ENCODE assay signal across 16 cellular contexts in the genomic region with DNA sequence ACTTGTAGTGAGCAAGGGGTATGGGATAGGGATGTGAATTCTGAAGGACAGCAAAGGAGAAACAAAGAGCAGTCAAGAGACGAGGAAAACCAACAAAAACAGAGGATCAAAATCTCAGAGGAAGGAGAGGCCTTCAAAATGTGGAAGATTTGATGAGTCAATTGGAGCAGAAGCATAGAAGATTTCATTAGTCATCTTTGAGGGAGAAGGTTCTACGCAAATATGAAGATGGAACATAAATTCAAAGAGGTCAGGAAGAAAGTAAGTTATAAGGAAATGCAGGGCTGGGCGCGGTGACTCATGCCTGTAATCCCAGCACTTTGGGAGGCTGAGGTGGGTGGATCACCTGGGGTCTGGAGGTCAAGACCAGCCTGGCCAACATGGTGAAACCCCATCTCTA. TPM values are rescaled to one million over a fixed set of nuclear protein-coding genes. Genes with fewer than 3 reads are reported as not detected.
DNase-seq lines count a peak whose midpoint lies in the region; ATAC-seq, FAIRE-seq and TF ChIP-seq lines count a peak whose summit lies in the region.
"Had no signal": no experiment of that assay in that cellular context is flagged by ENCODE, and none has a peak within 500 bp of the region (broad histone marks: within the 10 kb centered on the region; RNA-seq: fewer than 3 reads in every experiment).

No MANE protein-coding gene starts in this region.

- H3K9me3 ChIP-seq in astrocyte (ENCODE audit: insufficient read depth, low read depth, low read length), result no peaks in the 10 kb centered on the region
- no peaks in the 10 kb centered on the region for H3K9me3 ChIP-seq in right cardiac atrium (ENCODE audit: control insufficient read depth, low read length)
- no peaks in the 10 kb centered on the region for H3K9me3 ChIP-seq in psoas muscle
- H3K9me3 ChIP-seq: BE2C had no signal

- TF ChIP-seq CTCF in astrocyte (IDR thresholded peaks at IDR 0.05; ENCODE audit: insufficient read depth, low read depth, low read length) (no peak), fibroblast of pulmonary artery (IDR thresholded peaks at IDR 0.05; ENCODE audit: low read length, missing control alignments) (no peak), psoas muscle (IDR thresholded peaks at IDR 0.05) (no peak)

- H3K9me3 Mint-ChIP-seq in astrocyte (ENCODE audit: unreplicated experiment), result no peaks in the 10 kb centered on the region
- H3K9me3 Mint-ChIP-seq: CD4-positive, alpha-beta memory T cell had no signal

- no peak overlapping the region for H3K4me2 ChIP-seq in astrocyte (ENCODE audit: low read length)

- no peak overlapping the region for H2AFZ ChIP-seq in astrocyte (ENCODE audit: low read depth, low read length)

- H3K4me3 ChIP-seq in astrocyte (ENCODE audit: insufficient read depth, low read depth, low read length), result no peak overlapping the region
- H3K4me3 ChIP-seq in fibroblast of pulmonary artery (replicated peaks; ENCODE audit: low read depth, low read length), result no peak overlapping the region
- H3K4me3 ChIP-seq in right cardiac atrium (ENCODE audit: low read length), result no peak overlapping the region
- H3K4me3 ChIP-seq in psoas muscle, result no peak overlapping the region

- H3K27ac ChIP-seq in astrocyte (ENCODE audit: low read depth, low read length), result no peak overlapping the region
- H3K27ac ChIP-seq in right cardiac atrium (ENCODE audit: low read length), result no peak overlapping the region
- no peak overlapping the region for H3K27ac ChIP-seq in psoas muscle
- H3K27ac ChIP-seq: C4-2B had no signal

- intact Hi-C loops in right cardiac atrium (cut with DNase I) (no loop called here), psoas muscle (cut with DNase I) (no loop called here)

- no peaks in the 10 kb centered on the region for H3K27me3 ChIP-seq in astrocyte (ENCODE audit: insufficient read depth, low read length)
- no peaks in the 10 kb centered on the region for H3K27me3 ChIP-seq in right cardiac atrium (ENCODE audit: control insufficient read depth, insufficient read depth)
- H3K27me3 ChIP-seq in psoas muscle (ENCODE audit: insufficient read depth in 3 of 3, low read length in 2 of 3), result peaks cover 0 to 15% (median 0%) of the 10 kb centered on the region in 3 donors
- H3K27me3 ChIP-seq: BE2C had no signal

- peak; percentile 93 for FAIRE-seq in astrocyte (lab: Jason Lieb, UNC)
- FAIRE-seq: G401.6, GM12891 had no signal

- no peak overlapping the region for H3K27ac Mint-ChIP-seq in astrocyte (ENCODE audit: unreplicated experiment)
- H3K27ac Mint-ChIP-seq: H9 had no signal

- H3K4me1 Mint-ChIP-seq in astrocyte (ENCODE audit: low read depth, unreplicated experiment), result peaks cover 6% of the 10 kb centered on the region

- no peaks in the 10 kb centered on the region for H3K27me3 Mint-ChIP-seq in astrocyte (ENCODE audit: low read depth, unreplicated experiment)
- H3K27me3 Mint-ChIP-seq: CD4-positive, alpha-beta memory T cell had no signal

- H3K4me1 ChIP-seq in astrocyte (ENCODE audit: insufficient read depth, low read length) (no peaks in the 10 kb centered on the region), right cardiac atrium (ENCODE audit: control insufficient read depth, insufficient read depth, low read length) (no peaks in the 10 kb centered on the region), psoas muscle (no peaks in the 10 kb centered on the region)
- H3K4me1 ChIP-seq: BE2C had no signal

- WGBS in right cardiac atrium, result 93% methylated on average over 4 of the region's 4 CpGs
- 91 to 97% (median 95%) methylated on average over 4 of the region's 4 CpGs for WGBS in psoas muscle, 3 donors

- H3K4me3 Mint-ChIP-seq in astrocyte (ENCODE audit: unreplicated experiment), result no peak overlapping the region
- H3K4me3 Mint-ChIP-seq: CD4-positive, alpha-beta memory T cell; H9 had no signal

- no peaks in the 10 kb centered on the region for H3K79me2 ChIP-seq in astrocyte (ENCODE audit: insufficient read depth, low read length)

- no peak overlapping the region for H3K9ac ChIP-seq in astrocyte (ENCODE audit: low read length)

- H3K36me3 ChIP-seq in astrocyte (ENCODE audit: insufficient read depth, low read length), result no peaks in the 10 kb centered on the region
- H3K36me3 ChIP-seq in psoas muscle (ENCODE audit: insufficient read depth in 1 of 2, low read depth in 1 of 2), result no peaks in the 10 kb centered on the region
- H3K36me3 ChIP-seq: BE2C had no signal

- ATAC-seq in right cardiac atrium (no peak), GM19467 (IDR thresholded peaks at IDR 0.05; ENCODE audit: unreplicated experiment) (no peak), psoas muscle (no peak)

- DNase-seq in ELR (ENCODE audit: low read depth) (peak; percentile 11), HT-29 (ENCODE audit: low spot score) (peak; percentile 8), astrocyte (ENCODE audit: low read depth) (no peak), fibroblast of pulmonary artery (ENCODE audit: low read depth) (peak; percentile 1), right cardiac atrium (no peak), psoas muscle (no peak)
- DNase-seq in activated CD8-positive, alpha-beta memory T cell treated with anti-CD3 and anti-CD28 coated beads, Interleukin-2, amount 50 U/mL, for 4 hours, result no peak
- DNase-seq: BE2C; CD4-positive, alpha-beta memory T cell; DMS79; GOT3; H9 had no signal

- no peaks in the 10 kb centered on the region for H4K20me1 ChIP-seq in astrocyte (ENCODE audit: insufficient read depth, low read length)

- no peaks in the 10 kb centered on the region for H3K36me3 Mint-ChIP-seq in astrocyte (ENCODE audit: low read depth, unreplicated experiment)

RNA-seq across cellular contexts. Expression of a gene that starts 35.4 kb away (rescaled TPM):
- 0.58 and 1.2 TPM in 2 replicates for total RNA-seq in HT-29 (2014; rRNA removed; shearing (Covaris generic))
- 11.1 and 12.9 TPM in 2 replicates for total RNA-seq in astrocyte
- total RNA-seq in right cardiac atrium, result 1 to 10 TPM; 5.0 to 6.4 (median 5.9) TPM
- 0.79 TPM for polyA plus RNA-seq in right cardiac atrium
- 10 to 100 TPM; 17.5 to 21.6 (median 20.0) TPM for total RNA-seq in psoas muscle
- 10 to 100 TPM in 1 of 3 donors, 1 to 10 TPM in 2; 4.8 to 20.5 (median 5.9) TPM for polyA plus RNA-seq in psoas muscle

Comparison
In these comparisons a context has a peak if more than half of its experiments do, and no peak if none do; other contexts are left out.
1. DNase-seq: peak in ELR (single experiment), HT-29 (single experiment) and fibroblast of pulmonary artery (single experiment); none in astrocyte (single experiment), activated CD8-positive, alpha-beta memory T cell treated with anti-CD3 and anti-CD28 coated beads, Interleukin-2, amount 50 U/mL, for 4 hours (single experiment), right cardiac atrium (0 of 3) and psoas muscle (0 of 2).